ENCODE assay signal across 18 cellular contexts in the genomic region with DNA sequence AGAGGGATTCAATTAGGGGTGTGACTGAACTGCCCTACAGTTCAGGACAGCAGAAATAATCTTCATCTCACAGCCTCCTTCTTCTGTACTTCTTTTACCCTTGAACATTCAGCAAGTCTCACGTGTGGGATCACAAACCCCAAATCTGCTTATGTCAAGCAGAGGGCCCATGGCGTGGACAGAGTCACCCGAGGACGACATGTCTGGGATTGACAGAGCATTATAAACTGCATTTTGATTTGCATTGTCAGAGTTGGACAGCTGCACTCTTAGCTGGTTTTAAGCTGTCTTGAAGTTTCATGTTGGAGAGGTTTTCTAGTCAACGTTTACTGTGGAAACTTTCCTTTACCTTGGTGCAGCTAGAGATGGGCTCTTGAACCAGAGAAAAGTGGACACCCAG.
"Had no signal": no experiment of that assay in that cellular context is flagged by ENCODE, and none has a peak within 500 bp of the region (broad histone marks: within the 10 kb centered on the region; RNA-seq: fewer than 3 reads in every experiment).

No MANE protein-coding gene starts in this region.

- ATAC-seq: left colon; natural killer cell; stimulated activated naive CD8-positive, alpha-beta T cell treated with anti-CD3 and anti-CD28 coated beads, Interleukin-15, Interleukin-2, amounts not matched to agents 100 U/mL and 50 U/mL, for 24 hours had no signal

- H3K4me1 ChIP-seq: parathyroid adenoma, suprapubic skin had no signal

- H3K9ac ChIP-seq: parathyroid adenoma had no signal

- H3K27ac ChIP-seq: adrenal gland, gastrocnemius medialis, neutrophil, parathyroid adenoma, suprapubic skin had no signal

- H2AFZ ChIP-seq: parathyroid adenoma had no signal

- FAIRE-seq: colon, small intestine had no signal

- DNase-seq: activated CD4-positive, alpha-beta memory T cell treated with anti-CD3 and anti-CD28 coated beads for 36 hours; activated naive CD4-positive, alpha-beta T cell treated with anti-CD3 and anti-CD28 coated beads, Interleukin-2, amount 50 U/mL, for 16 hours; activated T-cell treated with anti-CD3 and anti-CD28 coated beads, Interleukin-2, amount 50 U/mL, for 24 hours; adrenal gland; erythroblast; gastrocnemius medialis; left colon; mammary epithelial cell; natural killer cell; small intestine; stimulated activated CD4-positive, alpha-beta T cell treated with anti-CD3 and anti-CD28 coated beads, Interleukin-4, amount 100 ng/mL, for 24 hours; stimulated activated naive CD8-positive, alpha-beta T cell treated with anti-CD3 and anti-CD28 coated beads, Interleukin-15, Interleukin-2, amounts not matched to agents 100 U/mL and 50 U/mL, for 24 hours; T-helper 9 cell; trophoblast cell had no signal

- H3K27me3 ChIP-seq: adrenal gland, neutrophil, suprapubic skin had no signal

- H3K4me3 ChIP-seq: adrenal gland, gastrocnemius medialis, suprapubic skin had no signal

- H3K9me3 ChIP-seq: adrenal gland, gastrocnemius medialis, neutrophil, suprapubic skin had no signal

- H3K79me2 ChIP-seq: parathyroid adenoma had no signal

- H3K36me3 ChIP-seq: adrenal gland, gastrocnemius medialis, neutrophil, suprapubic skin had no signal
